Comparison of ENCODE assay signal across 1 cellular context in the genomic region with DNA sequence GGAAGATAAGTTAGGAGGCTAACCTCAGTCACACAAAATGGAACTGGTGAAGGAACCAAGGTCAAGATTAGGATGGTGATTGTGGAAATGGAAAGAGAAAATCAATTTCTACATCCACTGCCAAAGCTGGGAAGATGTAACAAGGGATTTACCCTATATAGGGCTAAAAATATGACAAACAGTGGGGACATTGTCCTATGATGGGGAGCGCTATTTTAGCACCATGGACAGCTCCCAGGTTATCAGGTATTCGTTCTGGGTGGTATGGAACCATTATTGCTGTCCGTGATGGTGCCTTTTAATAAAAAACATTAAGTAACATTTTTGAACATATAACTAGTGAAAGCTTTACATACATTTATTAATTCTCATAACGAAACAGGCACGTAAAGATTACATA.
TF ChIP-seq lines count a peak whose summit lies in the region.

No MANE protein-coding gene starts in this region.

TF ChIP-seq in K562, 482 proteins besides CTCF, POLR2A, EP300 and RAD21 (continued from another document):
- TF ChIP-seq, protein P1, sequence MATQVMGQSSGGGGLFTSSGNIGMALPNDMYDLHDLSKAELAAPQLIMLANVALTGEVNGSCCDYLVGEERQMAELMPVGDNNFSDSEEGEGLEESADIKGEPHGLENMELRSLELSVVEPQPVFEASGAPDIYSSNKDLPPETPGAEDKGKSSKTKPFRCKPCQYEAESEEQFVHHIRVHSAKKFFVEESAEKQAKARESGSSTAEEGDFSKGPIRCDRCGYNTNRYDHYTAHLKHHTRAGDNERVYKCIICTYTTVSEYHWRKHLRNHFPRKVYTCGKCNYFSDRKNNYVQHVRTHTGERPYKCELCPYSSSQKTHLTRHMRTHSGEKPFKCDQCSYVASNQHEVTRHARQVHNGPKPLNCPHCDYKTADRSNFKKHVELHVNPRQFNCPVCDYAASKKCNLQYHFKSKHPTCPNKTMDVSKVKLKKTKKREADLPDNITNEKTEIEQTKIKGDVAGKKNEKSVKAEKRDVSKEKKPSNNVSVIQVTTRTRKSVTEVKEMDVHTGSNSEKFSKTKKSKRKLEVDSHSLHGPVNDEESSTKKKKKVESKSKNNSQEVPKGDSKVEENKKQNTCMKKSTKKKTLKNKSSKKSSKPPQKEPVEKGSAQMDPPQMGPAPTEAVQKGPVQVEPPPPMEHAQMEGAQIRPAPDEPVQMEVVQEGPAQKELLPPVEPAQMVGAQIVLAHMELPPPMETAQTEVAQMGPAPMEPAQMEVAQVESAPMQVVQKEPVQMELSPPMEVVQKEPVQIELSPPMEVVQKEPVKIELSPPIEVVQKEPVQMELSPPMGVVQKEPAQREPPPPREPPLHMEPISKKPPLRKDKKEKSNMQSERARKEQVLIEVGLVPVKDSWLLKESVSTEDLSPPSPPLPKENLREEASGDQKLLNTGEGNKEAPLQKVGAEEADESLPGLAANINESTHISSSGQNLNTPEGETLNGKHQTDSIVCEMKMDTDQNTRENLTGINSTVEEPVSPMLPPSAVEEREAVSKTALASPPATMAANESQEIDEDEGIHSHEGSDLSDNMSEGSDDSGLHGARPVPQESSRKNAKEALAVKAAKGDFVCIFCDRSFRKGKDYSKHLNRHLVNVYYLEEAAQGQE (CRISPR knock-in tag; IDR thresholded peaks at IDR 0.05; ENCODE audit: low read depth): peak; percentile 93
- TF ChIP-seq ZNF232 (CRISPR knock-in tag; IDR thresholded peaks at IDR 0.05) (0 out of 2 replicates have a peak, but pooled peaks have one; percentile 24), RBM15 (IDR thresholded peaks at IDR 0.05; ENCODE audit: insufficient read depth, low read length) (no peak), MIER1 (IDR thresholded peaks at IDR 0.05; ENCODE audit: low read depth) (peak; percentile 94), EHMT2 (IDR thresholded peaks at IDR 0.05) (peak; percentile 96), RCOR1 (IDR thresholded peaks at IDR 0.05; ENCODE audit: borderline replicate concordance in 1 of 2, low read depth in 2 of 2, low read length in 2 of 2) (peak in 1 of 2 experiments; percentile 46; a peak in 1 of 4 replicates), MAZ (CRISPR knock-in tag; conservative IDR thresholded peaks at IDR 0.05 in 1 of 2, IDR thresholded peaks at IDR 0.05 in 1 of 2) (peak in 1 of 2 experiments; percentile 39; a peak in 1 of 4 replicates)
- TF ChIP-seq, protein P2, sequence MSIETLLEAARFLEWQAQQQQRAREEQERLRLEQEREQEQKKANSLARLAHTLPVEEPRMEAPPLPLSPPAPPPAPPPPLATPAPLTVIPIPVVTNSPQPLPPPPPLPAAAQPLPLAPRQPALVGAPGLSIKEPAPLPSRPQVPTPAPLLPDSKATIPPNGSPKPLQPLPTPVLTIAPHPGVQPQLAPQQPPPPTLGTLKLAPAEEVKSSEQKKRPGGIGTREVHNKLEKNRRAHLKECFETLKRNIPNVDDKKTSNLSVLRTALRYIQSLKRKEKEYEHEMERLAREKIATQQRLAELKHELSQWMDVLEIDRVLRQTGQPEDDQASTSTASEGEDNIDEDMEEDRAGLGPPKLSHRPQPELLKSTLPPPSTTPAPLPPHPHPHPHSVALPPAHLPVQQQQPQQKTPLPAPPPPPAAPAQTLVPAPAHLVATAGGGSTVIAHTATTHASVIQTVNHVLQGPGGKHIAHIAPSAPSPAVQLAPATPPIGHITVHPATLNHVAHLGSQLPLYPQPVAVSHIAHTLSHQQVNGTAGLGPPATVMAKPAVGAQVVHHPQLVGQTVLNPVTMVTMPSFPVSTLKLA (conservative IDR thresholded peaks at IDR 0.05): no peak
- TF ChIP-seq, protein P3, sequence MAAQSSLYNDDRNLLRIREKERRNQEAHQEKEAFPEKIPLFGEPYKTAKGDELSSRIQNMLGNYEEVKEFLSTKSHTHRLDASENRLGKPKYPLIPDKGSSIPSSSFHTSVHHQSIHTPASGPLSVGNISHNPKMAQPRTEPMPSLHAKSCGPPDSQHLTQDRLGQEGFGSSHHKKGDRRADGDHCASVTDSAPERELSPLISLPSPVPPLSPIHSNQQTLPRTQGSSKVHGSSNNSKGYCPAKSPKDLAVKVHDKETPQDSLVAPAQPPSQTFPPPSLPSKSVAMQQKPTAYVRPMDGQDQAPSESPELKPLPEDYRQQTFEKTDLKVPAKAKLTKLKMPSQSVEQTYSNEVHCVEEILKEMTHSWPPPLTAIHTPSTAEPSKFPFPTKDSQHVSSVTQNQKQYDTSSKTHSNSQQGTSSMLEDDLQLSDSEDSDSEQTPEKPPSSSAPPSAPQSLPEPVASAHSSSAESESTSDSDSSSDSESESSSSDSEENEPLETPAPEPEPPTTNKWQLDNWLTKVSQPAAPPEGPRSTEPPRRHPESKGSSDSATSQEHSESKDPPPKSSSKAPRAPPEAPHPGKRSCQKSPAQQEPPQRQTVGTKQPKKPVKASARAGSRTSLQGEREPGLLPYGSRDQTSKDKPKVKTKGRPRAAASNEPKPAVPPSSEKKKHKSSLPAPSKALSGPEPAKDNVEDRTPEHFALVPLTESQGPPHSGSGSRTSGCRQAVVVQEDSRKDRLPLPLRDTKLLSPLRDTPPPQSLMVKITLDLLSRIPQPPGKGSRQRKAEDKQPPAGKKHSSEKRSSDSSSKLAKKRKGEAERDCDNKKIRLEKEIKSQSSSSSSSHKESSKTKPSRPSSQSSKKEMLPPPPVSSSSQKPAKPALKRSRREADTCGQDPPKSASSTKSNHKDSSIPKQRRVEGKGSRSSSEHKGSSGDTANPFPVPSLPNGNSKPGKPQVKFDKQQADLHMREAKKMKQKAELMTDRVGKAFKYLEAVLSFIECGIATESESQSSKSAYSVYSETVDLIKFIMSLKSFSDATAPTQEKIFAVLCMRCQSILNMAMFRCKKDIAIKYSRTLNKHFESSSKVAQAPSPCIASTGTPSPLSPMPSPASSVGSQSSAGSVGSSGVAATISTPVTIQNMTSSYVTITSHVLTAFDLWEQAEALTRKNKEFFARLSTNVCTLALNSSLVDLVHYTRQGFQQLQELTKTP (IDR thresholded peaks at IDR 0.05; ENCODE audit: low read depth in 1 of 2, partially characterized antibody in 2 of 2): peak in 1 of 2 experiments; percentile 37
- TF ChIP-seq, protein P4, sequence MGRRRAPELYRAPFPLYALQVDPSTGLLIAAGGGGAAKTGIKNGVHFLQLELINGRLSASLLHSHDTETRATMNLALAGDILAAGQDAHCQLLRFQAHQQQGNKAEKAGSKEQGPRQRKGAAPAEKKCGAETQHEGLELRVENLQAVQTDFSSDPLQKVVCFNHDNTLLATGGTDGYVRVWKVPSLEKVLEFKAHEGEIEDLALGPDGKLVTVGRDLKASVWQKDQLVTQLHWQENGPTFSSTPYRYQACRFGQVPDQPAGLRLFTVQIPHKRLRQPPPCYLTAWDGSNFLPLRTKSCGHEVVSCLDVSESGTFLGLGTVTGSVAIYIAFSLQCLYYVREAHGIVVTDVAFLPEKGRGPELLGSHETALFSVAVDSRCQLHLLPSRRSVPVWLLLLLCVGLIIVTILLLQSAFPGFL (CRISPR knock-in tag; IDR thresholded peaks at IDR 0.05): no peak
- TF ChIP-seq, protein P5, sequence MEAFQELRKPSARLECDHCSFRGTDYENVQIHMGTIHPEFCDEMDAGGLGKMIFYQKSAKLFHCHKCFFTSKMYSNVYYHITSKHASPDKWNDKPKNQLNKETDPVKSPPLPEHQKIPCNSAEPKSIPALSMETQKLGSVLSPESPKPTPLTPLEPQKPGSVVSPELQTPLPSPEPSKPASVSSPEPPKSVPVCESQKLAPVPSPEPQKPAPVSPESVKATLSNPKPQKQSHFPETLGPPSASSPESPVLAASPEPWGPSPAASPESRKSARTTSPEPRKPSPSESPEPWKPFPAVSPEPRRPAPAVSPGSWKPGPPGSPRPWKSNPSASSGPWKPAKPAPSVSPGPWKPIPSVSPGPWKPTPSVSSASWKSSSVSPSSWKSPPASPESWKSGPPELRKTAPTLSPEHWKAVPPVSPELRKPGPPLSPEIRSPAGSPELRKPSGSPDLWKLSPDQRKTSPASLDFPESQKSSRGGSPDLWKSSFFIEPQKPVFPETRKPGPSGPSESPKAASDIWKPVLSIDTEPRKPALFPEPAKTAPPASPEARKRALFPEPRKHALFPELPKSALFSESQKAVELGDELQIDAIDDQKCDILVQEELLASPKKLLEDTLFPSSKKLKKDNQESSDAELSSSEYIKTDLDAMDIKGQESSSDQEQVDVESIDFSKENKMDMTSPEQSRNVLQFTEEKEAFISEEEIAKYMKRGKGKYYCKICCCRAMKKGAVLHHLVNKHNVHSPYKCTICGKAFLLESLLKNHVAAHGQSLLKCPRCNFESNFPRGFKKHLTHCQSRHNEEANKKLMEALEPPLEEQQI (IDR thresholded peaks at IDR 0.05): 0 out of 2 replicates have a peak, but pooled peaks have one; percentile 33
- TF ChIP-seq, protein P6, sequence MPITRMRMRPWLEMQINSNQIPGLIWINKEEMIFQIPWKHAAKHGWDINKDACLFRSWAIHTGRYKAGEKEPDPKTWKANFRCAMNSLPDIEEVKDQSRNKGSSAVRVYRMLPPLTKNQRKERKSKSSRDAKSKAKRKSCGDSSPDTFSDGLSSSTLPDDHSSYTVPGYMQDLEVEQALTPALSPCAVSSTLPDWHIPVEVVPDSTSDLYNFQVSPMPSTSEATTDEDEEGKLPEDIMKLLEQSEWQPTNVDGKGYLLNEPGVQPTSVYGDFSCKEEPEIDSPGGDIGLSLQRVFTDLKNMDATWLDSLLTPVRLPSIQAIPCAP (CRISPR knock-in tag; IDR thresholded peaks at IDR 0.05; ENCODE audit: borderline replicate concordance): no peak
- TF ChIP-seq, protein P7, sequence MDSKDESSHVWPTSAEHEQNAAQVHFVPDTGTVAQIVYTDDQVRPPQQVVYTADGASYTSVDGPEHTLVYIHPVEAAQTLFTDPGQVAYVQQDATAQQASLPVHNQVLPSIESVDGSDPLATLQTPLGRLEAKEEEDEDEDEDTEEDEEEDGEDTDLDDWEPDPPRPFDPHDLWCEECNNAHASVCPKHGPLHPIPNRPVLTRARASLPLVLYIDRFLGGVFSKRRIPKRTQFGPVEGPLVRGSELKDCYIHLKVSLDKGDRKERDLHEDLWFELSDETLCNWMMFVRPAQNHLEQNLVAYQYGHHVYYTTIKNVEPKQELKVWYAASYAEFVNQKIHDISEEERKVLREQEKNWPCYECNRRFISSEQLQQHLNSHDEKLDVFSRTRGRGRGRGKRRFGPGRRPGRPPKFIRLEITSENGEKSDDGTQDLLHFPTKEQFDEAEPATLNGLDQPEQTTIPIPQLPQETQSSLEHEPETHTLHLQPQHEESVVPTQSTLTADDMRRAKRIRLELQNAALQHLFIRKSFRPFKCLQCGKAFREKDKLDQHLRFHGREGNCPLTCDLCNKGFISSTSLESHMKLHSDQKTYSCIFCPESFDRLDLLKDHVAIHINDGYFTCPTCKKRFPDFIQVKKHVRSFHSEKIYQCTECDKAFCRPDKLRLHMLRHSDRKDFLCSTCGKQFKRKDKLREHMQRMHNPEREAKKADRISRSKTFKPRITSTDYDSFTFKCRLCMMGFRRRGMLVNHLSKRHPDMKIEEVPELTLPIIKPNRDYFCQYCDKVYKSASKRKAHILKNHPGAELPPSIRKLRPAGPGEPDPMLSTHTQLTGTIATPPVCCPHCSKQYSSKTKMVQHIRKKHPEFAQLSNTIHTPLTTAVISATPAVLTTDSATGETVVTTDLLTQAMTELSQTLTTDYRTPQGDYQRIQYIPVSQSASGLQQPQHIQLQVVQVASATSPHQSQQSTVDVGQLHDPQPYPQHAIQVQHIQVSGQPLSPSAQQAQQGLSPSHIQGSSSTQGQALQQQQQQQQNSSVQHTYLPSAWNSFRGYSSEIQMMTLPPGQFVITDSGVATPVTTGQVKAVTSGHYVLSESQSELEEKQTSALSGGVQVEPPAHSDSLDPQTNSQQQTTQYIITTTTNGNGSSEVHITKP (IDR thresholded peaks at IDR 0.05; ENCODE audit: partially characterized antibody): no peak
